Comparison of ENCODE assay signal across 8 cellular contexts in the genomic region with DNA sequence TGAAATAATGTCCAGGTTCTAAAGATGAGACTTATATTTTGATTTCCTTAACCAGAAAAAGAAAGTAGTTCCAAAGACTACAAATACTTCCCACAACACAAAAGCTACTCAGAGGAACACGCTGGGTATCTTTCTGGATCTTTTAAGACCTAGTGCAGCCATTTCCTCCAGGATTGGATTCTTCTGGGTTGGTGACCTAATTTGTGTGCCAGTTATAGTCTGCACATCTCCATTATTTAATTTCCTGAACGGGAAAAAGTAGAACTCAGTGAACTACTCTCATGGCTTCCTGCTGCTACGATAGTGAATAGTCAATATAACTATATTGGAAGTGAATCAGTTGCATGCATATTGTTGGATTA. TPM values are rescaled to one million over a fixed set of nuclear protein-coding genes. Genes with fewer than 3 reads are reported as not detected.
DNase-seq lines count a peak whose midpoint lies in the region; TF ChIP-seq lines count a peak whose summit lies in the region.

No MANE protein-coding gene starts in this region.

- peak overlapping the region in 6 of 7 donors; percentile 80 to 93 (median 90) for H3K27ac Mint-ChIP-seq in CD4-positive, alpha-beta memory T cell
- H3K27ac Mint-ChIP-seq in endothelial cell (ENCODE audit: unreplicated experiment) (peak overlapping the region; percentile 97), osteocyte (ENCODE audit: unreplicated experiment) (peak overlapping the region; percentile 88)

- no peaks in the 10 kb centered on the region for H3K27me3 ChIP-seq in CD4-positive, alpha-beta memory T cell (ENCODE audit: insufficient read depth, low read length)
- H3K27me3 ChIP-seq in OCI-LY3 (ENCODE audit: low read depth, low read length): no peaks in the 10 kb centered on the region

- H3K9me3 ChIP-seq in CD4-positive, alpha-beta memory T cell (ENCODE audit: control insufficient read depth in 1 of 2, low read length in 2 of 2): no peaks in the 10 kb centered on the region
- H3K9me3 ChIP-seq in OCI-LY3 (ENCODE audit: insufficient read depth, low read length): no peaks in the 10 kb centered on the region

- peak overlapping the region; percentile 62 for H3K4me2 ChIP-seq in OCI-LY3 (ENCODE audit: low read length)

- no peak overlapping the region for H2AFZ ChIP-seq in OCI-LY3 (ENCODE audit: low read depth, low read length)

- no peaks in the 10 kb centered on the region for H4K20me1 ChIP-seq in OCI-LY3 (ENCODE audit: insufficient read depth, low read length)

- no peak for DNase-seq in CD4-positive, alpha-beta memory T cell
- DNase-seq in endothelial cell (ENCODE audit: low spot score) (no peak), osteocyte (ENCODE audit: extremely low spot score, unreplicated experiment) (no peak), middle frontal gyrus (ENCODE audit: extremely low spot score, low spot score) (no peak), ureter (ENCODE audit: low spot score) (no peak), NCI-H128 (lab: John Stamatoyannopoulos, UW; ENCODE audit: unreplicated experiment) (no peak), NCI-H1436 treated with DMSO at 0.1 percent for 48 hours (lab: John Stamatoyannopoulos, UW) (no peak)

- peak overlapping the region in 1 of 2 donors; percentile 87 for H3K4me3 ChIP-seq in CD4-positive, alpha-beta memory T cell (ENCODE audit: low read length in 2 of 2)
- H3K4me3 ChIP-seq in OCI-LY3 (ENCODE audit: low read length): peak overlapping the region; percentile 90

- no peaks in the 10 kb centered on the region for H3K27me3 Mint-ChIP-seq in CD4-positive, alpha-beta memory T cell
- peaks cover 5% of the 10 kb centered on the region for H3K27me3 Mint-ChIP-seq in endothelial cell (ENCODE audit: unreplicated experiment)
- H3K27me3 Mint-ChIP-seq in osteocyte (ENCODE audit: unreplicated experiment): no peaks in the 10 kb centered on the region

- no peaks in the 10 kb centered on the region for H3K9me3 Mint-ChIP-seq in CD4-positive, alpha-beta memory T cell
- H3K9me3 Mint-ChIP-seq in endothelial cell (ENCODE audit: unreplicated experiment): no peaks in the 10 kb centered on the region
- H3K9me3 Mint-ChIP-seq in osteocyte (ENCODE audit: unreplicated experiment): no peaks in the 10 kb centered on the region

- intact Hi-C loops in CD4-positive, alpha-beta memory T cell (cut with micrococcal nuclease): loop anchor here (10.0 kb wide), 2 partner anchors 1382 to 1548 kb away; a partner anchor contains a TSS

- H3K9ac ChIP-seq in OCI-LY3 (ENCODE audit: low read length): peak overlapping the region; percentile 83

- H3K36me3 Mint-ChIP-seq in CD4-positive, alpha-beta memory T cell: peaks cover 18 to 30% of the 10 kb centered on the region in 2 donors
- H3K36me3 Mint-ChIP-seq in endothelial cell (ENCODE audit: low read depth, unreplicated experiment): peaks cover 16% of the 10 kb centered on the region
- H3K36me3 Mint-ChIP-seq in osteocyte (ENCODE audit: unreplicated experiment): peaks cover 12% of the 10 kb centered on the region

- peaks cover 35% of the 10 kb centered on the region for H3K4me1 ChIP-seq in CD4-positive, alpha-beta memory T cell (ENCODE audit: insufficient read depth, low read length)
- H3K4me1 ChIP-seq in OCI-LY3 (ENCODE audit: low read length): peaks cover 36% of the 10 kb centered on the region

- CTCF ChIA-PET in CD4-positive, alpha-beta memory T cell (lab: Charles Lee; ENCODE audit: partially characterized antibody): no interaction called here

- no peak overlapping the region for H3K27ac ChIP-seq in CD4-positive, alpha-beta memory T cell (ENCODE audit: low read depth, low read length)
- H3K27ac ChIP-seq in OCI-LY3 (ENCODE audit: low read length): peak overlapping the region; percentile 71; the same call in 1 of the 2 replicates

- peaks cover 43% of the 10 kb centered on the region for H3K79me2 ChIP-seq in OCI-LY3 (ENCODE audit: low read length)

- H3K36me3 ChIP-seq in CD4-positive, alpha-beta memory T cell (ENCODE audit: insufficient read depth, low read length): peaks cover 7% of the 10 kb centered on the region
- peaks cover 29% of the 10 kb centered on the region for H3K36me3 ChIP-seq in OCI-LY3 (replicated peaks; ENCODE audit: low read depth, low read length)

- TF ChIP-seq CTCF in OCI-LY3 (IDR thresholded peaks at IDR 0.05; ENCODE audit: low read depth, low read length) (no peak), endothelial cell (IDR thresholded peaks at IDR 0.05; ENCODE audit: unreplicated experiment) (no peak), osteocyte (IDR thresholded peaks at IDR 0.05) (no peak)

- POLR2A ChIA-PET in CD4-positive, alpha-beta memory T cell (lab: Charles Lee; ENCODE audit: partially characterized antibody): no interaction called here

- H3K4me1 Mint-ChIP-seq in CD4-positive, alpha-beta memory T cell: peaks cover 38 to 55% (median 46%) of the 10 kb centered on the region in 4 donors
- H3K4me1 Mint-ChIP-seq in endothelial cell (ENCODE audit: unreplicated experiment) (peaks cover 46% of the 10 kb centered on the region), osteocyte (ENCODE audit: unreplicated experiment) (peaks cover 33% of the 10 kb centered on the region)

- peak overlapping the region; percentile 81 to 96 (median 88) for H3K4me3 Mint-ChIP-seq in CD4-positive, alpha-beta memory T cell
- H3K4me3 Mint-ChIP-seq in endothelial cell (ENCODE audit: unreplicated experiment) (peak overlapping the region; percentile 97), osteocyte (ENCODE audit: unreplicated experiment) (peak overlapping the region; percentile 92)

RNA-seq across cellular contexts. Expression of a gene that starts 1.5 kb away (rescaled TPM):
- 10 to 100 TPM; 28.6 to 28.7 TPM for total RNA-seq in CD4-positive, alpha-beta memory T cell
- polyA plus RNA-seq in CD4-positive, alpha-beta memory T cell: 10 to 100 TPM; 12.5 to 15.1 TPM
- total RNA-seq in endothelial cell (ENCODE audit: unreplicated experiment) (22.6 TPM), osteocyte (10.4 and 11.5 TPM in 2 replicates), ureter (51.0 TPM)
